12 cellular contexts compared by ENCODE assay signal in genomic region chrX:147838465-147839131, GRCh38.
A peak's percentile ranks its signal among the peaks of the same experiment; 100 is the strongest.
DNase-seq lines count a peak whose midpoint lies in the region; ATAC-seq and TF ChIP-seq lines count a peak whose summit lies in the region.
"Had no signal": no experiment of that assay in that cellular context is flagged by ENCODE, and none has a peak within 500 bp of the region (broad histone marks: within the 10 kb centered on the region; RNA-seq: fewer than 3 reads in every experiment).

No MANE protein-coding gene starts in this region.

- DNase-seq in GM13976 (ENCODE audit: low spot score) = no peak
- DNase-seq in NCI-H460 (ENCODE audit: extremely low read depth, low read depth) = peak; percentile 13
- DNase-seq in epithelial cell of esophagus (ENCODE audit: low read depth) = peak; percentile 13
- DNase-seq in hypothalamus (lab: John Stamatoyannopoulos, UW) = no peak
- DNase-seq in SIG-M5 (lab: John Stamatoyannopoulos, UW) = no peak
- DNase-seq: activated naive CD8-positive, alpha-beta T cell treated with anti-CD3 and anti-CD28 coated beads, Interleukin-2, amount 10 ng/mL, durations not matched to agents 7 days and 5 days; heart left ventricle; sigmoid colon; T-helper 2 cell had no signal

- H3K27ac ChIP-seq in 22Rv1 = no peak overlapping the region
- H3K27ac ChIP-seq: heart left ventricle, sigmoid colon had no signal

- in situ Hi-C loops in GM13976 (cut with MboI; ENCODE audit: low sequenced_read_pairs, unreplicated experiment) = no loop called here

- no peak overlapping the region for H3K4me3 ChIP-seq in epithelial cell of esophagus (ENCODE audit: low read length)
- H3K4me3 ChIP-seq: heart left ventricle, sigmoid colon had no signal

- ATAC-seq in HG02798 (IDR thresholded peaks at IDR 0.05; ENCODE audit: poor library complexity, unreplicated experiment) = no peak
- no peak for ATAC-seq in GM18511 (IDR thresholded peaks at IDR 0.05; ENCODE audit: unreplicated experiment)
- ATAC-seq: heart left ventricle had no signal

- TF ChIP-seq CTCF in 22Rv1 (IDR thresholded peaks at IDR 0.05) = peak; percentile 55
- peak; percentile 22 for TF ChIP-seq CTCF in GM13976 (IDR thresholded peaks at IDR 0.05; ENCODE audit: borderline replicate concordance, control extremely low read depth, extremely low read depth, insufficient read depth, missing control alignments)
- TF ChIP-seq CTCF in epithelial cell of esophagus (IDR thresholded peaks at IDR 0.05; ENCODE audit: insufficient read depth, low read depth, low read length, missing control alignments) = peak; percentile 31

Comparison
In these comparisons a context has a peak if more than half of its experiments do, and no peak if none do; other contexts are left out.
1. DNase-seq: peak in NCI-H460 (single experiment) and epithelial cell of esophagus (single experiment); none in GM13976 (single experiment), hypothalamus (0 of 51) and SIG-M5 (single experiment).
2. Peak in every context shown above with its lines, with median percentiles within 50 percentile points of each other: CTCF ChIP-seq.